8 cellular contexts compared by ENCODE assay signal in the genomic region with DNA sequence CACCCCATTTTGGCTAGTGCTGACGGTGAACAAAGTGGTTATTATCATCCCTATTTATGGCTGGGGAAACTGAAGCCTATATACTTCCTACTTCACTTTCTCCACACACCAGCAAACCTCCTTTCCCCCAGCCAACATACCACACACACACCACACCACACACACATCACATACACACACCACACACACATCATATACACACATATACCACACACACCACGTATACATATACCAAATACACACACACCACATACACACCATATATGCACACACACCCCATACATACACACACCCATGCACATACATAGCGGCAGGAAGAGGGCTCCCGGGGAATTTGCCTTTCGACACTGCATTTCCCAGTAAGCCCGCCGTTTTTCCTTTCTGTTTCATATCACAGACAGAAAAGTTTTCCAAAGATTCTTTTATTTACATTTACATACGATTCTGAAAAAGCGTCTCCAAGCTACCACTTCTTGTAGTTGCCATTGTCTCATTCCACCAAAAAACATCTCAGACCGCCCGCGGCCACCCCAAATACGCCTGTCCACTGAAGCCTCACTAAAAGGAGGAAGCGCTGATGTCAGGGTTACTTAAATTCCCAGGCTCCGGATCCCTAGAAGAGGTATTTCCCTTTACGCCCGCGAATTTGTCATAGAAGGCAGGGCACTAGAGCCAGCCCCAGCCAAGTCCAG. TPM values are rescaled to one million over a fixed set of nuclear protein-coding genes. Genes with fewer than 3 reads are reported as not detected.
DNase-seq lines count a peak whose midpoint lies in the region; ATAC-seq and TF ChIP-seq lines count a peak whose summit lies in the region.

No MANE protein-coding gene starts in this region.

- DNase-seq in SIG-M5 treated with dmso at 0.1 percent for 504 hours (lab: John Stamatoyannopoulos, UW; ENCODE audit: unreplicated experiment): peak; percentile 44
- no peak for DNase-seq in SIG-M5 (lab: John Stamatoyannopoulos, UW)
- DNase-seq in transverse colon: peak; percentile 18
- no peak for DNase-seq in OCI-M1 (lab: John Stamatoyannopoulos, UW)
- DNase-seq in NCI-H2227 (lab: John Stamatoyannopoulos, UW; ENCODE audit: unreplicated experiment): no peak

- peak overlapping the region; percentile 52 for H3K4me3 ChIP-seq in iPS-18c (ENCODE audit: insufficient read depth, low read depth, low read length)
- peak overlapping the region; percentile 11 to 72 (median 52) for H3K4me3 ChIP-seq in transverse colon

- 0 to 2% methylated on average over 6 to 18 of the region's 18 CpGs for WGBS in transverse colon (ENCODE audit: low coverage in 1 of 2), 2 donors

- no peaks in the 10 kb centered on the region for H3K36me3 ChIP-seq in transverse colon

- TF ChIP-seq EP300 in transverse colon (IDR thresholded peaks at IDR 0.05; ENCODE audit: low read depth): no peak

- TF ChIP-seq CTCF in VCaP (conservative IDR thresholded peaks at IDR 0.05) (no peak), transverse colon (IDR thresholded peaks at IDR 0.05) (no peak)

- peak; percentile 68 for TF ChIP-seq POLR2A in transverse colon (IDR thresholded peaks at IDR 0.05)

- H3K27ac ChIP-seq in VCaP: peak overlapping the region; percentile 96
- peak overlapping the region; percentile 93 to 98 (median 94) for H3K27ac ChIP-seq in transverse colon

- intact Hi-C loops in transverse colon (cut with DNase I; ENCODE audit: low total_unique reads): no loop called here

- H3K9me3 ChIP-seq in iPS-18c (ENCODE audit: control insufficient read depth, insufficient read depth, low read length): peaks cover 4% of the 10 kb centered on the region
- H3K9me3 ChIP-seq in transverse colon: no peaks in the 10 kb centered on the region

- peaks cover 8 to 48% (median 29%) of the 10 kb centered on the region in 4 donors for H3K4me1 ChIP-seq in transverse colon

- no peaks in the 10 kb centered on the region for H3K27me3 ChIP-seq in transverse colon

- ATAC-seq in GM21381 (IDR thresholded peaks at IDR 0.05; ENCODE audit: unreplicated experiment): no peak

- in situ Hi-C loops in transverse colon (cut with MboI; ENCODE audit: low pct_ligation_motif_present in 1 of 4, low pct_unique_long_range_greater_than_20kb in 1 of 4, low sequenced_read_pairs in 3 of 4): no loop called here

RNA-seq across cellular contexts. Expression of gene RAB5B, which starts 0.8 kb away (rescaled TPM):
- total RNA-seq in transverse colon: 10 to 100 TPM; 66.3 to 97.5 (median 88.4) TPM

RNA-seq across cellular contexts. Expression of gene CDK2, which starts 6.4 kb away (rescaled TPM):
- total RNA-seq in transverse colon: 10 to 100 TPM in 3 of 4 donors, 1 to 10 TPM in 1; 6.7 to 22.3 (median 11.1) TPM

RNA-seq across cellular contexts. Expression of gene PMEL, which starts 7.2 kb away (rescaled TPM):
- total RNA-seq in transverse colon: 1 to 10 TPM in 3 of 4 donors, not detected in 1; 2.4 to 7.0 (median 4.9) TPM

RNA-seq across cellular contexts. Expression of gene SUOX, which starts 24.0 kb away (rescaled TPM):
- total RNA-seq in transverse colon: 10 to 100 TPM; 30.1 to 45.3 (median 33.9) TPM

RNA-seq across cellular contexts. Expression of gene DGKA, which starts 42.1 kb away (rescaled TPM):
- 100 to 1,000 TPM; 101 to 268 (median 138) TPM for total RNA-seq in transverse colon

Comparison
In these comparisons a context has a peak if more than half of its experiments do, and no peak if none do; other contexts are left out.
1. DNase-seq: peak in SIG-M5 treated with dmso at 0.1 percent for 504 hours (single experiment) and transverse colon (single experiment); none in SIG-M5 (single experiment), OCI-M1 (single experiment) and NCI-H2227 (single experiment).